Comparison of ENCODE assay signal across 19 cellular contexts in the genomic region with DNA sequence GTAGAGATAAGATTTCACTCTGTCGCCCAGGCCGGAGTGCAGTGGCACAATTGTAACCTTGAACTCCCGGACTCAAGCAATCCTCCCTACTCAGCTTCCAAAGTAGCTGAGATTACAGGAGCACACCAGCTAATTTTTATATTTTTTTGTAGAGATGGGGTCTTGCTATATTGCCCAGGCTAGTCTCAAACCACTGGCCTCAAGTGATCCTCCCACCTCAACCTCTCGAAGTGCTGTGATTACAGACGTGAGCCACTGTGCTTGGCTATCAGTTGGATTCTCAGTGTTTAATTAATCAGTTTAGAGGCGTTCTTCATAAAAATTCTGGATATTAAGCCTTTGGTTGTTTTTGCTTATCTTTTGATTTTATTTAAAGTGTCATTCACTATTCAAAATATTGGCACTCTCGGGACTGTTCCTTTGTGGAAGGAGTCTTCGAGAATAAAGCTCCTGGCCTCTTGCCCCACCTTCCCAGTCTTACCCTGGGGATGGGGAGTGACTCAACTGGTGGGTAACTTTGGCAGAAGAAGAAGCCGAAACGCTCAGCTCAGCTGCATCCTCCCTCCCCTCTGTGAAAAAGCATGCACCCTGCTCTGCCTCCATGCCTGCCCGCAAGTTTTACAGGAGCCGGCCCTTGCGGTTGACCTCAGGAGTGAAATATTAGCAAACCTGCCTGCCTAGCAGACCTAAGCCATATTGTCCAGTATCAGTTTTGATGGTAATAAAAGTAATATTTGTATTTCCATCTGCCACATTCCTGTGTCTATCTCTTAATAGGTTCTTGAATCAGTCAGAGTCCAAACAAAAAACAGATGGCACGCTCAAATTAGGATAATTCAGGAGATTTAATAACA. TPM values are rescaled to one million over a fixed set of nuclear protein-coding genes. Genes with fewer than 3 reads are reported as not detected.
A peak's percentile ranks its signal among the peaks of the same experiment; 100 is the strongest.
DNase-seq lines count a peak whose midpoint lies in the region; ATAC-seq and TF ChIP-seq lines count a peak whose summit lies in the region.
"Had no signal": no experiment of that assay in that cellular context is flagged by ENCODE, and none has a peak within 500 bp of the region (broad histone marks: within the 10 kb centered on the region; RNA-seq: fewer than 3 reads in every experiment).

No MANE protein-coding gene starts in this region.

- DNase-seq in DMS 273 (lab: John Stamatoyannopoulos, UW; ENCODE audit: unreplicated experiment) (peak; percentile 70), NCI-H1694 treated with DMSO at 0.1 percent for 48 hours (lab: John Stamatoyannopoulos, UW) (peak; percentile 25), astrocyte of the spinal cord (ENCODE audit: low read depth, low spot score) (peak; percentile 13), osteoblast (ENCODE audit: insufficient read length, low spot score, missing footprints) (peak; percentile 82), iPS-NIHi7 (ENCODE audit: extremely low spot score) (no peak), GM19240 (ENCODE audit: insufficient read length, low spot score) (no peak), vagina (ENCODE audit: extremely low spot score in 2 of 2) (no peak)
- DNase-seq: activated CD4-positive, alpha-beta T cell treated with anti-CD3 and anti-CD28 coated beads, Interleukin-2, amount 10 ng/mL, durations not matched to agents 7 days and 5 days; activated naive CD8-positive, alpha-beta T cell treated with anti-CD3 and anti-CD28 coated beads, Interleukin-2, amount 10 ng/mL, durations not matched to agents 7 days and 5 days; brain microvascular endothelial cell; CD4-positive, CD25-positive, alpha-beta regulatory T cell; H9; Kasumi-1; NCI-H1105 treated with DMSO at 0.1 percent for 48 hours; right cardiac atrium; SIG-M5 had no signal

- H3K36me3 ChIP-seq in osteoblast (ENCODE audit: insufficient read depth, low read length) = no peaks in the 10 kb centered on the region
- no peaks in the 10 kb centered on the region for H3K36me3 ChIP-seq in vagina
- H3K36me3 ChIP-seq: brain microvascular endothelial cell had no signal

- H3K4me1 ChIP-seq in osteoblast (ENCODE audit: insufficient read depth, low read length) (peaks cover 13% of the 10 kb centered on the region), vagina (no peaks in the 10 kb centered on the region)

- no peak for TF ChIP-seq CTCF in astrocyte of the spinal cord (IDR thresholded peaks at IDR 0.05; ENCODE audit: low read depth, low read length)
- TF ChIP-seq CTCF in osteoblast (IDR thresholded peaks at IDR 0.05; ENCODE audit: extremely low read depth, low read depth, low read length) = no peak
- TF ChIP-seq CTCF in vagina (IDR thresholded peaks at IDR 0.05) = no peak

- no peaks in the 10 kb centered on the region for H3K27me3 ChIP-seq in osteoblast (ENCODE audit: insufficient read depth, low read length)
- H3K27me3 ChIP-seq in vagina = no peaks in the 10 kb centered on the region
- H3K27me3 ChIP-seq: brain microvascular endothelial cell had no signal

- no peak overlapping the region for H2AFZ ChIP-seq in osteoblast (ENCODE audit: low read length)

- no peak for TF ChIP-seq POLR2A in vagina (IDR thresholded peaks at IDR 0.05)

- no peaks in the 10 kb centered on the region for H3K79me2 ChIP-seq in osteoblast (ENCODE audit: insufficient read depth, low read length)

- H3K9me3 ChIP-seq in osteoblast (ENCODE audit: low read depth, low read length) (no peaks in the 10 kb centered on the region), vagina (no peaks in the 10 kb centered on the region)

- H3K4me3 ChIP-seq in astrocyte of the spinal cord (ENCODE audit: low read depth, low read length) (no peak overlapping the region), osteoblast (ENCODE audit: insufficient read depth, low read length) (no peak overlapping the region), vagina (no peak overlapping the region)
- H3K4me3 ChIP-seq: coronary artery, lung had no signal

- in situ Hi-C loops in astrocyte of the spinal cord (cut with HindIII; ENCODE audit: low sequenced_read_pairs) = no loop called here

- no peak for ATAC-seq in GM19467 (IDR thresholded peaks at IDR 0.05; ENCODE audit: unreplicated experiment)
- ATAC-seq: right cardiac atrium had no signal

- peak overlapping the region; percentile 34 for H3K4me2 ChIP-seq in osteoblast (ENCODE audit: insufficient read depth, low read length)

- intact Hi-C loops in vagina (cut with DNase I) = no loop called here

- H3K27ac ChIP-seq in osteoblast (ENCODE audit: low read depth, low read length) = no peak overlapping the region
- no peak overlapping the region for H3K27ac ChIP-seq in vagina
- H3K27ac ChIP-seq: brain microvascular endothelial cell, coronary artery had no signal

- H4K20me1 ChIP-seq in osteoblast (ENCODE audit: insufficient read depth, low read length) = no peaks in the 10 kb centered on the region

RNA-seq across cellular contexts. Expression of gene HYI, which starts 11.3 kb away (rescaled TPM):
- total RNA-seq in osteoblast (24.5 and 27.1 TPM in 2 replicates), vagina (25.8 TPM)

Comparison
In these comparisons a context has a peak if more than half of its experiments do, and no peak if none do; other contexts are left out.
1. DNase-seq: peak in DMS 273 (single experiment), NCI-H1694 treated with DMSO at 0.1 percent for 48 hours (single experiment), astrocyte of the spinal cord (single experiment) and osteoblast (single experiment); none in iPS-NIHi7 (single experiment), GM19240 (single experiment) and vagina (0 of 2).